ENCODE assay signal across 8 cellular contexts in the genomic region with DNA sequence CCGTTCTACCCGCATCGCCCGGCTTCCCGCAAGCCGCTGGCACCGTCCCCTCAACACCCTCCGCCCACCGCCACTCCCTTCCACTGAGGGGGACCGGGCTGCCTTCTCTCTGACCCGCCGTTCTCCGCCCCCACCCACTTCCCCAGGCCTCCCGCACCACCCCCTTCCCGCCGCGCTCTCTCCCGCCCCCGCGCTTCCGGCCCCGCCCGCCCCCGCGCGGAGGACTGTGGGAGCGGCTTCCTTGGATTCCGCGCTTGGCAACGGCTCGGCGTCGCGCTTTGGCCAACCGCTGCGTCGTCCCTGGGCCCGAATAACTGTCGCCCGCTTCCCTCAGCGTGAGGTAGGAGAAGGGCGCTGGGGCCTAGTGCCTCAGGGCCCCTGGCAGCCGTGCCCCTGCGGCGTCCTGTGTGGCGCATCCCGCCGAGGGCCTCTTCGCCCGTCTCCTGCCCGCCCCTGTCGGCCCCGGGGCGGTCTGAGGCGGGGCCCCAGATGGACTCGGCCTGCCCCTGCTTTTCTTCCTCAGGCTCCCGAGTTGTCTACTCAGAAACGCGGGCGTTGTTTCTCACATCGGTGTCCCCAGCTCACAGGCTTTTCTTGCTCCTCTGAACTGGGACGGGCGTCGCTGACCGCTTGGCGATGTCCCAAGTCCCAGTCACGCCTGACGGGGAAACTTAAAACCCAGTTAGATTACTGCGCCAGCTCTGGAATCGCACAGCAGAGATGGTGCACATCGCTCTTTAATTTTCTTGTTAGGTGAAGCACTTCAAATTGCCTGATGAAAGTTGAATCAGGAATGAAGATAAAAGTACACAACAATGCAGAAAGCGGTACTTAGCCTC. TPM values are rescaled to one million over a fixed set of nuclear protein-coding genes. Genes with fewer than 3 reads are reported as not detected.
DNase-seq lines count a peak whose midpoint lies in the region; ATAC-seq, FAIRE-seq and TF ChIP-seq lines count a peak whose summit lies in the region.

Gene IFT88, plus strand, starts transcription at position 241 of the 839 bp plus-strand sequence. CDS start 7,229 bp downstream, outside the sequence.

- peak within 1 kb of the TSS; percentile 99 for H2AFZ ChIP-seq in trophoblast cell (ENCODE audit: insufficient read depth, low read length, poor library complexity)

- H2BK120ac ChIP-seq in trophoblast cell (ENCODE audit: insufficient read depth, low read length, poor library complexity): peak within 1 kb of the TSS; percentile 92

- no peak within 1 kb of the TSS for H2AK5ac ChIP-seq in trophoblast cell (ENCODE audit: low read length)

- H3K18ac ChIP-seq in trophoblast cell (ENCODE audit: low read length): peak within 1 kb of the TSS; percentile 99

- H3K27ac ChIP-seq in heart left ventricle: peak within 1 kb of the TSS; percentile 81 to 98 (median 95)
- peak within 1 kb of the TSS; percentile 99 for H3K27ac ChIP-seq in trophoblast cell (ENCODE audit: low read depth, low read length)
- peak within 1 kb of the TSS; percentile 89 to 93 for H3K27ac ChIP-seq in tibial artery

- H4K8ac ChIP-seq in trophoblast cell (ENCODE audit: low read depth, low read length): peak within 1 kb of the TSS; percentile 97

- H4K12ac ChIP-seq in trophoblast cell (ENCODE audit: low read depth, low read length): peak within 1 kb of the TSS; percentile 93

- ATAC-seq in HG02759 (IDR thresholded peaks at IDR 0.05; ENCODE audit: unreplicated experiment) (peak; percentile 90), heart left ventricle (peak; percentile 92 to 99 (median 98))

- H2BK5ac ChIP-seq in trophoblast cell (ENCODE audit: low read depth, low read length, poor library complexity): peak within 1 kb of the TSS; percentile 95

- peak; percentile 49; the same call in 1 of the 2 replicates for TF ChIP-seq POLR2A in GM12891 (IDR thresholded peaks at IDR 0.05; ENCODE audit: low read depth, low read length)
- no peak for TF ChIP-seq POLR2A in heart left ventricle (IDR thresholded peaks at IDR 0.05)

- peaks cover 11% of the 10 kb centered on the region for H3K79me1 ChIP-seq in trophoblast cell (ENCODE audit: low read length)

- peak in 1 of 12 donors; percentile 10 for TF ChIP-seq CTCF in heart left ventricle (IDR thresholded peaks at IDR 0.05)
- no peak for TF ChIP-seq CTCF in tibial artery (IDR thresholded peaks at IDR 0.05)

- peak within 1 kb of the TSS; percentile 57 for H3K4ac ChIP-seq in trophoblast cell (ENCODE audit: low read depth, low read length)

- no peak within 1 kb of the TSS for H3K23ac ChIP-seq in trophoblast cell (ENCODE audit: low read length)

- H4K91ac ChIP-seq in trophoblast cell (ENCODE audit: low read depth, low read length): peak within 1 kb of the TSS; percentile 92

- FAIRE-seq in GM12891 (lab: Jason Lieb, UNC): peak; percentile 94

- no peaks in the 10 kb centered on the region for H3K36me3 ChIP-seq in adipocyte (ENCODE audit: control insufficient read depth, insufficient read depth, low read length, severe bottlenecking)
- H3K36me3 ChIP-seq in heart left ventricle: no peaks in the 10 kb centered on the region
- H3K36me3 ChIP-seq in trophoblast cell (ENCODE audit: control insufficient read depth in 1 of 2, insufficient read depth in 2 of 2, low read length in 2 of 2): no peaks in the 10 kb centered on the region
- peaks cover 0 to 1% (median 0%) of the 10 kb centered on the region in 3 donors for H3K36me3 ChIP-seq in tibial artery

- H3K27me3 ChIP-seq in adipocyte (replicated peaks; ENCODE audit: control insufficient read depth, insufficient read depth, low read length) (no peaks in the 10 kb centered on the region), heart left ventricle (no peaks in the 10 kb centered on the region), trophoblast cell (ENCODE audit: insufficient read depth, low read length) (no peaks in the 10 kb centered on the region), tibial artery (no peaks in the 10 kb centered on the region)

- DNase-seq in GM12891 (ENCODE audit: insufficient read length, low spot score) (peak; percentile 81), NCI-H128 (lab: John Stamatoyannopoulos, UW; ENCODE audit: unreplicated experiment) (peak; percentile 95), SW 1271 (lab: John Stamatoyannopoulos, UW) (peak; percentile 70 to 86), adipocyte (ENCODE audit: low read depth) (peak; percentile 96), heart left ventricle (peak; percentile 92 to 95 (median 93)), trophoblast cell (peak; percentile 86 to 93), tibial artery (peak; percentile 85 to 94)

- H3K9ac ChIP-seq in adipocyte (ENCODE audit: low read length) (peak within 1 kb of the TSS; percentile 88), trophoblast cell (ENCODE audit: low read length) (peak within 1 kb of the TSS; percentile 97)

- H3K14ac ChIP-seq in trophoblast cell (ENCODE audit: low read length): peak within 1 kb of the TSS; percentile 91

- H3K9me3 ChIP-seq in adipocyte (ENCODE audit: control insufficient read depth, low read length) (peaks cover 14% of the 10 kb centered on the region), heart left ventricle (peaks cover 0 to 19% (median 5%) of the 10 kb centered on the region in 12 donors), trophoblast cell (ENCODE audit: insufficient read depth, low read depth, low read length) (peaks cover 3% of the 10 kb centered on the region), tibial artery (peaks cover 0 to 6% (median 0%) of the 10 kb centered on the region in 3 donors)

- peak within 1 kb of the TSS; percentile 84 for H3K4me2 ChIP-seq in trophoblast cell (ENCODE audit: low read length)

- 1% methylated on average over 25 to 72 of the region's 72 CpGs for WGBS in heart left ventricle, 4 donors
- no CpG with 5 or more reads among the region's 72 CpGs for WGBS in trophoblast cell (ENCODE audit: extremely low coverage, insufficient coverage, insufficient read length)

- peaks cover 20% of the 10 kb centered on the region for H3K4me1 ChIP-seq in adipocyte (ENCODE audit: control insufficient read depth, insufficient read depth, low read length)
- H3K4me1 ChIP-seq in heart left ventricle: peaks cover 0 to 24% (median 9%) of the 10 kb centered on the region in 12 donors
- H3K4me1 ChIP-seq in trophoblast cell (ENCODE audit: control insufficient read depth in 1 of 2, insufficient read depth in 2 of 2, low read length in 2 of 2): peaks cover 0 to 5% of the 10 kb centered on the region in 2 experiments
- peaks cover 0 to 17% (median 4%) of the 10 kb centered on the region in 4 donors for H3K4me1 ChIP-seq in tibial artery

- intact Hi-C loops in heart left ventricle (cut with DNase I): loop anchor here in 7 of 10 donors (1.0 to 5.0 kb wide), 6 partner anchors 40 to 336 kb away; partner anchors contain the start of genes CRYL1 (in 5 of the 7), IL17D (in 1 of the 7) and XPO4 (in 1 of the 7)
- intact Hi-C loops in tibial artery (cut with DNase I; ENCODE audit: low total_unique reads): loop anchor here (5.0 kb wide), 1 partner anchor 40 kb away; the partner anchor contains the start of gene CRYL1

- peak within 1 kb of the TSS; percentile 94 for H2BK12ac ChIP-seq in trophoblast cell (ENCODE audit: low read length)

- H3K79me2 ChIP-seq in trophoblast cell (ENCODE audit: control insufficient read depth, insufficient read depth, low read length, poor library complexity): peaks cover 6% of the 10 kb centered on the region

- peak within 1 kb of the TSS; percentile 86 for H3K4me3 ChIP-seq in adipocyte (ENCODE audit: low read length)
- peak within 1 kb of the TSS; percentile 34 to 89 (median 76) for H3K4me3 ChIP-seq in heart left ventricle
- H3K4me3 ChIP-seq in trophoblast cell (ENCODE audit: low read depth, low read length): peak within 1 kb of the TSS; percentile 99
- peak within 1 kb of the TSS; percentile 73 to 80 for H3K4me3 ChIP-seq in tibial artery

TF ChIP-seq in GM12891, 5 proteins besides CTCF, POLR2A, EP300 and RAD21:
- TF ChIP-seq SPI1 (IDR thresholded peaks at IDR 0.05; ENCODE audit: low read depth, low read length) (no peak), POLR2AphosphoS5 (IDR thresholded peaks at IDR 0.05; ENCODE audit: low read depth, low read length) (peak; percentile 66), TAF1 (IDR thresholded peaks at IDR 0.05; ENCODE audit: low read depth, low read length) (peak; percentile 37; the same call in 1 of the 2 replicates)

RNA-seq across cellular contexts. Expression of gene IFT88, which starts in this region (rescaled TPM):
- 4.4 TPM for polyA plus RNA-seq in GM12891 (2012; ENCODE audit: low read depth, missing spikeins)
- 10 to 100 TPM in 2 of 9 donors, 1 to 10 TPM in 7; 6.9 to 11.4 (median 8.5) TPM for total RNA-seq in heart left ventricle
- polyA plus RNA-seq in heart left ventricle: 1 to 10 TPM; 3.4 to 8.2 TPM
- polyA plus RNA-seq in trophoblast cell (2013): 6.2 and 6.5 TPM in 2 replicates

Comparison
In these comparisons a context has a peak if more than half of its experiments do, and no peak if none do; other contexts are left out.
1. Peak in every context shown above with its lines: DNase-seq, ATAC-seq, H3K4me3 ChIP-seq and H3K27ac ChIP-seq.